24 cellular contexts compared by ENCODE assay signal in the genomic region with DNA sequence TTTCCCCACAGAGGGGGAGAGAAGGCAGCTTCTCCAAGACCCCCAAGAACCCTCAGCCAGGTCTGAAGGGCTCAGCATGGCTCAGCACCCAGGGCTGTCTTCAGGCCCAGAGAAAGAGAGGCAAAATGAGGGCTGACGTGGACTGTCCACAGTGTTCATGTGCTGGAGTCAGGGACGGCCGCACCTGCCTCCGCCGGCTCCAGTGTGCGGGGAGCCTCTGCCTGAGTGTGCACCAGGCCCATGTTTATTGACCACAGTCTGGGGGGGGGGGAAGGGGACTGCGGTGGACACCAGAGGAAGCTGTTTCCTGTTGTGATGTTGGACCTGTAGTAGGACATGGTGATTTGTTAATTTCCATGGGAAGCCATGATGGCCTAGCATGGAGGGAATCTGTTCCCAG. TPM values are rescaled to one million over a fixed set of nuclear protein-coding genes. Genes with fewer than 3 reads are reported as not detected.
DNase-seq lines count a peak whose midpoint lies in the region; ATAC-seq and TF ChIP-seq lines count a peak whose summit lies in the region.
"Had no signal": no experiment of that assay in that cellular context is flagged by ENCODE, and none has a peak within 500 bp of the region (broad histone marks: within the 10 kb centered on the region; RNA-seq: fewer than 3 reads in every experiment).

No MANE protein-coding gene starts in this region.

- H2BK12ac ChIP-seq in H9 (ENCODE audit: insufficient read length, low read depth, low read length), result no peak overlapping the region

- no peak overlapping the region for H2BK15ac ChIP-seq in H9 (ENCODE audit: low read depth, low read length)

- peak overlapping the region in 10 of 11 experiments; percentile 24 to 68 (median 46); a peak in 13 of 22 replicates for H3K4me2 ChIP-seq in BLaER1 treated with 17β-estradiol and CSF1 and Interleukin-3, amounts not matched to agents 10 nM and 100 nM
- no peak overlapping the region for H3K4me2 ChIP-seq in H9 (ENCODE audit: insufficient read depth, insufficient read length, low read length)

- intact Hi-C loops in lower lobe of right lung (cut with DNase I) (no loop called here), ovary (cut with DNase I) (no loop called here)

- H2AK5ac ChIP-seq in H9 (ENCODE audit: insufficient read length, low read length), result no peak overlapping the region

- no peak overlapping the region for H2BK120ac ChIP-seq in H9 (ENCODE audit: low read depth, low read length, poor library complexity, severe bottlenecking)

- H4K5ac ChIP-seq in H9 (ENCODE audit: insufficient read length, low read depth, low read length), result no peak overlapping the region

- H3T11ph ChIP-seq in H9 (ENCODE audit: low read length), result no peak overlapping the region

- WGBS in H9 (ENCODE audit: extremely low coverage, insufficient read length, low lambda C conversion rate), result no CpG with 5 or more reads among the region's 7 CpGs
- WGBS in ovary, 3 donors, result 80 to 82% (median 81%) methylated on average over 7 of the region's 7 CpGs

- no peak overlapping the region for H3K14ac ChIP-seq in H9 (ENCODE audit: insufficient read depth, low read length)

- no peak overlapping the region for H3K4me3 ChIP-seq in BLaER1 treated with 17β-estradiol and CSF1 and Interleukin-3, amounts not matched to agents 10 nM and 100 nM
- no peak overlapping the region for H3K4me3 ChIP-seq in lower lobe of right lung
- H3K4me3 ChIP-seq in ovary, result no peak overlapping the region
- H3K4me3 ChIP-seq: ascending aorta, HAP-1, heart right ventricle, transverse colon had no signal

- no peak overlapping the region for H2BK5ac ChIP-seq in H9 (ENCODE audit: insufficient read length, low read length)

- no peak overlapping the region for H2AFZ ChIP-seq in H9 (ENCODE audit: low read length)

- no peak overlapping the region for H3K4me3 Mint-ChIP-seq in H9
- H3K4me3 Mint-ChIP-seq: naive thymus-derived CD8-positive, alpha-beta T cell had no signal

- no peak overlapping the region for H3K56ac ChIP-seq in H9 (ENCODE audit: insufficient read length, low read depth, low read length)

- H4K8ac ChIP-seq in H9 (replicated peaks; ENCODE audit: insufficient read length, low read depth, low read length), result no peak overlapping the region

- DNase-seq in H9 (no peak), SHP77 treated with DMSO at 0.1 percent for 48 hours (lab: John Stamatoyannopoulos, UW) (peak; percentile 13), lower lobe of right lung (peak; percentile 20), ovary (no peak), mesenteric fat pad (ENCODE audit: low spot score) (no peak)
- DNase-seq: activated CD4-positive, alpha-beta T cell treated with anti-CD3 and anti-CD28 coated beads for 4 hours; activated gamma-delta T cell treated with Interleukin-2 at 50 U/mL for 16 hours; activated T-cell treated with anti-CD3 and anti-CD28 coated beads, Interleukin-2, amount 50 U/mL, for 48 hours; Caco-2; central memory CD4-positive, alpha-beta T cell; esophagus squamous epithelium; foreskin melanocyte; heart right ventricle; kidney; NCI-H1048; stimulated activated CD4-positive, alpha-beta T cell treated with anti-CD3 and anti-CD28 coated beads, Interleukin-4, amount 100 ng/mL, for 1 hour had no signal

- H3K36me3 Mint-ChIP-seq in H9 (ENCODE audit: insufficient read depth in 1 of 3, low read depth in 3 of 3), result peaks cover 5 to 31% (median 14%) of the 10 kb centered on the region in 3 experiments

- peak overlapping the region in 2 of 3 experiments; percentile 35 to 56; a peak in 1 of 7 replicates for H3K27ac Mint-ChIP-seq in H9
- H3K27ac Mint-ChIP-seq: dendritic cell treated with granulocyte-macrophage colony-stimulating factor and Interleukin-4, amounts not matched to agents 40 ng/mL and 50 ng/mL, for 4 days had no signal

- peaks cover 0 to 99% (median 94%) of the 10 kb centered on the region in 11 experiments; a peak in 19 of 22 replicates for H4K20me1 ChIP-seq in BLaER1 treated with 17β-estradiol and CSF1 and Interleukin-3, amounts not matched to agents 10 nM and 100 nM
- no peaks in the 10 kb centered on the region for H4K20me1 ChIP-seq in H9 (ENCODE audit: control insufficient read depth, insufficient read depth, insufficient read length)

- peaks cover 22 to 62% (median 51%) of the 10 kb centered on the region in 10 experiments for H3K4me1 ChIP-seq in BLaER1 treated with 17β-estradiol and CSF1 and Interleukin-3, amounts not matched to agents 10 nM and 100 nM
- H3K4me1 ChIP-seq in H9 (ENCODE audit: insufficient read depth, low read length) (no peaks in the 10 kb centered on the region), lower lobe of right lung (peaks cover 13% of the 10 kb centered on the region), ovary (ENCODE audit: insufficient read depth) (peaks cover 5% of the 10 kb centered on the region)
- H3K4me1 ChIP-seq: Caco-2 had no signal

- no peak for TF ChIP-seq CTCF in H9 (conservative IDR thresholded peaks at IDR 0.05)
- TF ChIP-seq CTCF in lower lobe of right lung (IDR thresholded peaks at IDR 0.05), result no peak
- no peak for TF ChIP-seq CTCF in ovary (IDR thresholded peaks at IDR 0.05)

- H3K36me3 ChIP-seq in BLaER1 treated with 17β-estradiol and CSF1 and Interleukin-3, amounts not matched to agents 10 nM and 100 nM, result peaks cover 0 to 78% (median 34%) of the 10 kb centered on the region in 11 experiments; a peak in 18 of 22 replicates
- H3K36me3 ChIP-seq in lower lobe of right lung (no peaks in the 10 kb centered on the region), ovary (no peaks in the 10 kb centered on the region)
- H3K36me3 ChIP-seq: ascending aorta, heart right ventricle, transverse colon, WERI-Rb-1 had no signal

- no peak overlapping the region for H3K18ac ChIP-seq in H9 (ENCODE audit: insufficient read length, low read depth, low read length)

- H3K79me2 ChIP-seq in H9 (ENCODE audit: insufficient read depth, low read length), result no peaks in the 10 kb centered on the region; the same call in 1 of the 2 replicates

- H3K27ac ChIP-seq in BLaER1 treated with 17β-estradiol and CSF1 and Interleukin-3, amounts not matched to agents 10 nM and 100 nM, result peak overlapping the region in 3 of 11 experiments; percentile 31 to 50 (median 49); a peak in 5 of 22 replicates
- H3K27ac ChIP-seq in H9 (ENCODE audit: insufficient read length, low read depth, low read length) (no peak overlapping the region), lower lobe of right lung (no peak overlapping the region), ovary (no peak overlapping the region)
- H3K27ac ChIP-seq: ascending aorta, esophagus squamous epithelium, heart right ventricle, transverse colon, WERI-Rb-1 had no signal

- H3K23me2 ChIP-seq in H9 (ENCODE audit: insufficient read length, low read depth, low read length, poor library complexity, severe bottlenecking), result no peaks in the 10 kb centered on the region

- no peak overlapping the region for H4K91ac ChIP-seq in H9 (ENCODE audit: insufficient read length, low read depth, low read length)

- no peaks in the 10 kb centered on the region for H3K9me3 ChIP-seq in BLaER1 treated with 17β-estradiol and CSF1 and Interleukin-3, amounts not matched to agents 10 nM and 100 nM (replicated peaks in 1 of 11)
- H3K9me3 ChIP-seq in H9 (ENCODE audit: control insufficient read depth, low read depth, low read length), result no peaks in the 10 kb centered on the region
- H3K9me3 ChIP-seq in lower lobe of right lung, result no peaks in the 10 kb centered on the region
- no peaks in the 10 kb centered on the region for H3K9me3 ChIP-seq in ovary
- H3K9me3 ChIP-seq: ascending aorta, Caco-2, esophagus squamous epithelium, HAP-1, transverse colon had no signal

- no peak for TF ChIP-seq EP300 in ovary (IDR thresholded peaks at IDR 0.05)

- no peaks in the 10 kb centered on the region for H3K27me3 ChIP-seq in BLaER1 treated with 17β-estradiol and CSF1 and Interleukin-3, amounts not matched to agents 10 nM and 100 nM
- H3K27me3 ChIP-seq in H9 (ENCODE audit: insufficient read depth, low read length) (no peaks in the 10 kb centered on the region), lower lobe of right lung (ENCODE audit: low read depth) (peaks cover 3% of the 10 kb centered on the region), ovary (no peaks in the 10 kb centered on the region)
- H3K27me3 ChIP-seq: ascending aorta, transverse colon had no signal

- H3K9me3 Mint-ChIP-seq in H9, result peaks cover 0 to 3% of the 10 kb centered on the region in 2 experiments; a peak in 1 of 5 replicates
- H3K9me3 Mint-ChIP-seq: dendritic cell treated with granulocyte-macrophage colony-stimulating factor and Interleukin-4, amounts not matched to agents 40 ng/mL and 50 ng/mL, for 4 days; naive thymus-derived CD8-positive, alpha-beta T cell had no signal

- H3K9ac ChIP-seq in BLaER1 treated with 17β-estradiol and CSF1 and Interleukin-3, amounts not matched to agents 10 nM and 100 nM, result peak overlapping the region in 4 of 11 experiments; percentile 4 to 37 (median 20); a peak in 4 of 22 replicates
- H3K9ac ChIP-seq in H9 (ENCODE audit: extremely low read depth, insufficient read length, low read length), result no peak overlapping the region

- no peak overlapping the region for H3K23ac ChIP-seq in H9 (ENCODE audit: insufficient read length, low read depth, low read length)

- H3K4me1 Mint-ChIP-seq in H9, result peaks cover 32 to 39% of the 10 kb centered on the region in 2 experiments

- H3K4ac ChIP-seq in H9 (ENCODE audit: low read depth, low read length), result no peak overlapping the region

- H2BK20ac ChIP-seq in H9 (ENCODE audit: low read depth, low read length, poor library complexity, severe bottlenecking), result no peak overlapping the region

- H3K27me3 Mint-ChIP-seq in H9 (ENCODE audit: low read depth), result no peaks in the 10 kb centered on the region
- H3K27me3 Mint-ChIP-seq: dendritic cell treated with granulocyte-macrophage colony-stimulating factor and Interleukin-4, amounts not matched to agents 40 ng/mL and 50 ng/mL, for 4 days; naive thymus-derived CD8-positive, alpha-beta T cell had no signal

- no peak for ATAC-seq in lower lobe of right lung
- ATAC-seq in GM21786 (IDR thresholded peaks at IDR 0.05; ENCODE audit: unreplicated experiment), result no peak
- ATAC-seq: naive thymus-derived CD8-positive, alpha-beta T cell had no signal

- no peaks in the 10 kb centered on the region for H3K79me1 ChIP-seq in H9 (ENCODE audit: insufficient read depth, low read depth, low read length, poor library complexity, severe bottlenecking)

- TF ChIP-seq POLR2A in ovary (IDR thresholded peaks at IDR 0.05), result no peak

RNA-seq across cellular contexts. Expression of gene MRM1, which starts 6.9 kb away (rescaled TPM):
- total RNA-seq in H9 (2021), result 10.3 and 11.6 TPM in 2 replicates
- total RNA-seq in lower lobe of right lung, result 6.6 TPM
- 1 to 10 TPM; 6.0 to 8.1 (median 6.8) TPM for total RNA-seq in ovary
- 1 to 10 TPM; 2.7 to 6.5 TPM for polyA plus RNA-seq in ovary
- 4.1 TPM for total RNA-seq in mesenteric fat pad
- total RNA-seq: ascending aorta had no signal

RNA-seq across cellular contexts. Expression of gene DHRS11, which starts 16.6 kb away (rescaled TPM):
- total RNA-seq in H9 (2021) (27.4 and 27.9 TPM in 2 replicates), lower lobe of right lung (5.9 TPM), ovary (1 to 10 TPM; 3.0 to 9.6 (median 6.6) TPM), mesenteric fat pad (16.3 TPM)
- polyA plus RNA-seq in ovary, result 10 to 100 TPM in 1 of 2 donors, 1 to 10 TPM in 1; 6.3 to 10.2 TPM

Comparison
In these comparisons a context has a peak if more than half of its experiments do, and no peak if none do; other contexts are left out.
1. DNase-seq: peak in SHP77 treated with DMSO at 0.1 percent for 48 hours (single experiment) and lower lobe of right lung (single experiment); none in H9 (single experiment), ovary (0 of 5) and mesenteric fat pad (single experiment).